In genomic region chr6:133487174-133487573, GRCh38 we compare ENCODE assay signal across 28 cellular contexts.
"Had no signal": no experiment of that assay in that cellular context is flagged by ENCODE, and none has a peak within 500 bp of the region (broad histone marks: within the 10 kb centered on the region; RNA-seq: fewer than 3 reads in every experiment).

No MANE protein-coding gene starts in this region.

- DNase-seq: activated B cell treated with CpG ODN at 0.5 μM for 24 hours; activated CD4-positive, alpha-beta T cell treated with anti-CD3 and anti-CD28 coated beads for 48 hours; activated CD4-positive, alpha-beta T cell treated with anti-CD3 and anti-CD28 coated beads, Interleukin-2, amount 50 U/mL, for 1 hour; activated CD4-positive, alpha-beta T cell treated with anti-CD3 and anti-CD28 coated beads, Interleukin-2, amount 50 U/mL, for 48 hours; activated CD8-positive, alpha-beta memory T cell treated with anti-CD3 and anti-CD28 coated beads for 24 hours; activated CD8-positive, alpha-beta T cell treated with anti-CD3 and anti-CD28 coated beads for 36 hours; activated effector memory CD4-positive, alpha-beta T cell treated with Interleukin-2 at 50 U/mL for 16 hours; activated gamma-delta T cell treated with Interleukin-2 at 50 U/mL for 16 hours; activated naive CD4-positive, alpha-beta T cell treated with anti-CD3 and anti-CD28 coated beads, Interleukin-2, amount 50 U/mL, for 16 hours; activated naive CD4-positive, alpha-beta T cell treated with Interleukin-2 at 50 U/mL for 16 hours; activated T-cell treated with anti-CD3 and anti-CD28 coated beads, Interleukin-2, amount 50 U/mL, for 4 hours; amniotic stem cell; anterior cingulate cortex; brain microvascular endothelial cell; central memory CD4-positive, alpha-beta T cell; cerebellar nuclear complex; dorsolateral prefrontal cortex; effector memory CD4-positive, alpha-beta T cell; endodermal cell; foreskin fibroblast; T-helper 1 cell; T-helper 17 cell; T1000; WERI-Rb-1 had no signal

- ATAC-seq: activated CD4-positive, CD25-positive, alpha-beta regulatory T cell treated with anti-CD3 and anti-CD28 coated beads, Interleukin-2, amount 50 U/mL, for 24 hours; activated CD8-positive, alpha-beta T cell treated with anti-CD3 and anti-CD28 coated beads for 36 hours; activated T-cell treated with anti-CD3 and anti-CD28 coated beads, Interleukin-2, amount 50 U/mL, for 4 hours; activated T-helper 17 cell treated with anti-CD3 and anti-CD28 coated beads, Interleukin-2, amount 50 U/mL, for 72 hours; esophagus mucosa; T-helper 17 cell had no signal

- H3K36me3 ChIP-seq: brain microvascular endothelial cell, WERI-Rb-1 had no signal

- H3K27me3 ChIP-seq: brain microvascular endothelial cell, dorsolateral prefrontal cortex had no signal

- H3K27ac ChIP-seq: brain microvascular endothelial cell, coronary artery, dorsolateral prefrontal cortex, WERI-Rb-1 had no signal

- H3K4me3 ChIP-seq: coronary artery, dorsolateral prefrontal cortex had no signal
